ENCODE assay signal across 8 cellular contexts in the genomic region with DNA sequence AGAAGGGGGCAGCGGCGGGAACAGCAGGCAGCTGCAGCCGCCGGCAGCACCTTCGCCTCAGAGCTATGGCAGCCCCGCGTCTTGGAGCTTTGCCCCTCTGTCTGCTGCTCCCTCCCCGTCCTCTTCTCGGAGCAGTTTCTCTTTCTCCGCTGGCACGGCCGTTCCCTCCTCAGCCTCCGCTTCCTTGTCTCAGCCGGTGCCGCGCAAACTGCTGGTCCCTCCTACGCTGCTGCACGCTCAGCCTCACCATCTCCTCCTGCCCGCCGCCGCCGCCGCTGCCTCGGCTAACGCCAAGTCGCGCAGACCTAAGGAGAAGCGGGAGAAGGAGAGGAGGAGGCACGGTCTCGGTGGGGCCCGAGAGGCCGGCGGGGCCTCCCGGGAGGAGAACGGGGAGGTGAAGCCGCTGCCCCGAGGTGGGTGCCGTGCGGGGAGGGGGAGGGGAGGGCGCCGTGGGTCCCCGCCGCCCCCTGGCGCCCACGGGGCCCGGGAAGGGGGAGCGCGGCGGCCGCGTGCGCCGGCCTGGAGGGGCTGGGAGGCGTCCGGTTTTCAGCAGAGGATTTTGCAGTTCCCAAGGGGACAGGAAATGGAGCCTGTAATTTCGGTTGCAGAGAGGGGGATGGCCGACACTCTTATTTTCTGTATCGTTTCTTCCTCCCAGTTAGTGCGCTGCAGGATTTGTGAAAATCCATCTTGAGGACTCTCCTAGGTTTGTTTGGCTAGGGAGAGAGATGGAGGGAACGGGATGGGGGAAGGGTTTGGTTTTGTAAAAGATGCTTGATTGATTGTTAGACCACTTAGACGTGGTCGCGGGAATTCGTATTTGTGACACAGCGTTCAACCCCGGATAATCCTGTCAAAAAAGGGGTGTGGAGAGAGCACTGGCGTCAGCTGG. TPM values are rescaled to one million over a fixed set of nuclear protein-coding genes. Genes with fewer than 3 reads are reported as not detected.
DNase-seq lines count a peak whose midpoint lies in the region; ATAC-seq, FAIRE-seq and TF ChIP-seq lines count a peak whose summit lies in the region.

No MANE protein-coding gene starts in this region.

- H3K4me1 ChIP-seq in keratinocyte (ENCODE audit: control insufficient read depth, extremely low read depth, insufficient read depth, low read length) = peaks cover 21% of the 10 kb centered on the region

- ATAC-seq in GM18502 (IDR thresholded peaks at IDR 0.05; ENCODE audit: poor library complexity, unreplicated experiment) (peak; percentile 23), HG02870 (IDR thresholded peaks at IDR 0.05; ENCODE audit: unreplicated experiment) (peak; percentile 24)

- H3K9me1 ChIP-seq in keratinocyte (ENCODE audit: control insufficient read depth, extremely low read depth, insufficient read depth, low read length) = no peaks in the 10 kb centered on the region

- FAIRE-seq in keratinocyte (lab: Jason Lieb, UNC) (no peak), D721Med (lab: Jason Lieb, UNC) (no peak)

- no peaks in the 10 kb centered on the region for H4K20me1 ChIP-seq in keratinocyte (ENCODE audit: control insufficient read depth, extremely low read depth, insufficient read depth, low read length)

- TF ChIP-seq CTCF in WERI-Rb-1 (IDR thresholded peaks at IDR 0.05; ENCODE audit: low read depth, low read length) (no peak), cardiac fibroblast (IDR thresholded peaks at IDR 0.05; ENCODE audit: low read depth, low read length) (no peak), keratinocyte (optimal IDR thresholded peaks at IDR 0.05 in 1 of 3, IDR thresholded peaks at IDR 0.05 in 1 of 3, conservative IDR thresholded peaks at IDR 0.05 in 1 of 3; ENCODE audit: extremely low read depth in 1 of 3, insufficient read depth in 2 of 3, low read length in 3 of 3) (no peak), D721Med (IDR thresholded peaks at IDR 0.05; ENCODE audit: insufficient read depth, missing control alignments) (no peak)

- DNase-seq in NCI-H2029 treated with DMSO at 0.1 percent for 48 hours (lab: John Stamatoyannopoulos, UW) (peak; percentile 52), WERI-Rb-1 (peak; percentile 75), cardiac fibroblast (ENCODE audit: low read depth in 2 of 2) (peak; percentile 47 to 65), keratinocyte (ENCODE audit: low read depth, low spot score) (no peak), D721Med (ENCODE audit: insufficient read length, low spot score) (no peak)
- DNase-seq in stimulated activated CD4-positive, alpha-beta T cell treated with anti-CD3 and anti-CD28 coated beads, Interleukin-15, amount 100 ng/mL, for 24 hours = peak; percentile 74

- peak overlapping the region; percentile 99 for H3K27ac ChIP-seq in WERI-Rb-1
- H3K27ac ChIP-seq in keratinocyte (ENCODE audit: control insufficient read depth, insufficient read depth, low read length) = peak overlapping the region; percentile 91

- H3K9me3 ChIP-seq in WERI-Rb-1 (ENCODE audit: severe bottlenecking) (no peaks in the 10 kb centered on the region), keratinocyte (ENCODE audit: control insufficient read depth, low read depth, low read length) (no peaks in the 10 kb centered on the region)

- dilution Hi-C loops in keratinocyte (cut with MboI; ENCODE audit: extremely low pct_ligation_motif_present, low sequenced_read_pairs) = no loop called here

- peak overlapping the region; percentile 97 for H3K4me2 ChIP-seq in keratinocyte (ENCODE audit: control insufficient read depth, extremely low read depth, insufficient read depth, low read depth, low read length)

- H3K9ac ChIP-seq in keratinocyte (ENCODE audit: control insufficient read depth, extremely low read depth, insufficient read depth, low read length) = peak overlapping the region; percentile 95

- H3K4me3 ChIP-seq in WERI-Rb-1 (ENCODE audit: low read depth, low read length) (peak overlapping the region; percentile 76), cardiac fibroblast (replicated peaks in 1 of 2; ENCODE audit: low read depth in 2 of 2, low read length in 2 of 2) (peak overlapping the region; percentile 97 to 99), keratinocyte (ENCODE audit: control insufficient read depth in 2 of 3, extremely low read depth in 1 of 3, insufficient read depth in 2 of 3, low read depth in 1 of 3, low read length in 3 of 3) (peak overlapping the region; percentile 90 to 99 (median 96))

- no peaks in the 10 kb centered on the region for H3K27me3 ChIP-seq in WERI-Rb-1 (ENCODE audit: insufficient read depth, low read depth, severe bottlenecking)
- H3K27me3 ChIP-seq in keratinocyte (ENCODE audit: control insufficient read depth, extremely low read depth, insufficient read depth, low read length) = no peaks in the 10 kb centered on the region

- peaks cover 77% of the 10 kb centered on the region for H3K79me2 ChIP-seq in keratinocyte (ENCODE audit: control insufficient read depth, insufficient read depth, low read length)

- peak overlapping the region; percentile 97 for H2AFZ ChIP-seq in keratinocyte (ENCODE audit: control insufficient read depth, low read length)

- H3K36me3 ChIP-seq in WERI-Rb-1 (peaks cover 18% of the 10 kb centered on the region), keratinocyte (ENCODE audit: control insufficient read depth in 2 of 2, extremely low read depth in 1 of 2, insufficient read depth in 2 of 2, low read length in 2 of 2) (no peaks in the 10 kb centered on the region)

RNA-seq across cellular contexts. Expression of gene RSBN1L, which starts 0.6 kb away (rescaled TPM):
- 3.9 to 9.6 TPM (median 6.0 TPM) in 3 replicates for polyA plus RNA-seq in keratinocyte
- polyA plus RNA-seq in keratinocyte (2011; ENCODE audit: low read depth) = 11.3 TPM
- polyA plus RNA-seq in keratinocyte (2011; cell fraction: cytosol; rRNA removed) = 2.2 and 3.8 TPM in 2 replicates
- 7.0 and 7.7 TPM in 2 replicates for polyA plus RNA-seq in keratinocyte (2011; cell fraction: nucleus; rRNA removed)
- polyA plus RNA-seq in keratinocyte (2012; ENCODE audit: low replicate concordance) = 5.3 and 8.0 TPM in 2 replicates
- polyA minus RNA-seq in keratinocyte = 2.7 to 20.0 TPM (median 10.3 TPM) in 3 replicates
- 2.9 TPM for polyA minus RNA-seq in keratinocyte (2011; cell fraction: cytosol; rRNA and poly(A)+ RNA removed)
- polyA minus RNA-seq in keratinocyte (2011; cell fraction: nucleus; rRNA and poly(A)+ RNA removed) = 4.7 and 5.6 TPM in 2 replicates

Comparison
In these comparisons a context has a peak if more than half of its experiments do, and no peak if none do; other contexts are left out.
1. DNase-seq: peak in NCI-H2029 treated with DMSO at 0.1 percent for 48 hours (single experiment), WERI-Rb-1 (single experiment), cardiac fibroblast (2 of 2) and stimulated activated CD4-positive, alpha-beta T cell treated with anti-CD3 and anti-CD28 coated beads, Interleukin-15, amount 100 ng/mL, for 24 hours (single experiment); none in keratinocyte (single experiment) and D721Med (single experiment).
2. Peak in every context shown above with its lines, with median percentiles within 50 percentile points of each other: H3K4me3 ChIP-seq.